Comparison of ENCODE assay signal across 8 cellular contexts in genomic region chr1:21607549-21608529, GRCh38.
DNase-seq lines count a peak whose midpoint lies in the region; ATAC-seq and TF ChIP-seq lines count a peak whose summit lies in the region.

No MANE protein-coding gene starts in this region.

- BruUV-seq in PC-3 (replicated peaks; lab: Mats Ljungman, UMichigan): no TSS peak

- H3K4me2 ChIP-seq in DOHH2 (ENCODE audit: low read length): peak overlapping the region; percentile 61
- H3K4me2 ChIP-seq in PC-3 (ENCODE audit: low read length): no peak overlapping the region

- DNase-seq in HEK293T (ENCODE audit: extremely low spot score) (peak; percentile 100), PC-3 (peak; percentile 66), astrocyte of the spinal cord (ENCODE audit: low read depth, low spot score) (peak; percentile 65), iPS-NIHi11 (ENCODE audit: low spot score) (peak; percentile 100), NCI-H1092 treated with DMSO at 0.1 percent for 48 hours (lab: John Stamatoyannopoulos, UW) (no peak), NCI-H1105 (lab: John Stamatoyannopoulos, UW) (no peak)
- peak; percentile 13 to 59 (median 28) for DNase-seq in stimulated activated CD4-positive, alpha-beta T cell treated with anti-CD3 and anti-CD28 coated beads, Interleukin-1b, Interleukin-23, amount 100 ng/mL, for 24 hours (ENCODE audit: low read depth in 4 of 4, low spot score in 1 of 4)

- H3K9me3 ChIP-seq in DOHH2 (ENCODE audit: control insufficient read depth, insufficient read depth, low read length) (no peaks in the 10 kb centered on the region), PC-3 (ENCODE audit: low read length) (no peaks in the 10 kb centered on the region)

- H3K27me3 ChIP-seq in DOHH2 (ENCODE audit: control insufficient read depth, low read length): no peaks in the 10 kb centered on the region
- no peaks in the 10 kb centered on the region for H3K27me3 ChIP-seq in PC-3 (ENCODE audit: low read length)

- H3K4me3 ChIP-seq in DOHH2 (ENCODE audit: low read length) (peak overlapping the region; percentile 52), PC-3 (ENCODE audit: low read length) (no peak overlapping the region), astrocyte of the spinal cord (ENCODE audit: low read depth, low read length) (no peak overlapping the region)

- H3K27ac ChIP-seq in DOHH2 (ENCODE audit: low read depth, low read length) (no peak overlapping the region), PC-3 (ENCODE audit: low read length) (no peak overlapping the region)

- CTCF ChIA-PET in HEK293T (lab: Yijun Ruan, JAX) (interaction anchor here (0.6 kb wide), 1 partner anchor 51 kb away, joined by 4 read pairs; no protein-coding TSS in a partner anchor), PC-3 (lab: Charles Lee) (no interaction called here)

- H3K4me1 ChIP-seq in DOHH2 (ENCODE audit: control insufficient read depth, low read length) (peaks cover 12% of the 10 kb centered on the region), PC-3 (ENCODE audit: insufficient read depth, low read length) (no peaks in the 10 kb centered on the region)

- in situ Hi-C loops in astrocyte of the spinal cord (cut with HindIII; ENCODE audit: low sequenced_read_pairs): no loop called here

- H3K36me3 ChIP-seq in DOHH2 (ENCODE audit: control insufficient read depth, low read length): no peaks in the 10 kb centered on the region
- no peaks in the 10 kb centered on the region for H3K36me3 ChIP-seq in PC-3 (ENCODE audit: low read depth, low read length)

- TF ChIP-seq CTCF in DOHH2 (IDR thresholded peaks at IDR 0.05; ENCODE audit: low read depth, low read length, poor library complexity, severe bottlenecking): no peak
- TF ChIP-seq CTCF in PC-3 (conservative IDR thresholded peaks at IDR 0.05; ENCODE audit: low read depth, low read length): no peak
- TF ChIP-seq CTCF in astrocyte of the spinal cord (IDR thresholded peaks at IDR 0.05; ENCODE audit: low read depth, low read length): no peak

- intact Hi-C loops in PC-3 (cut with micrococcal nuclease): no loop called here

- H3F3A ChIP-seq in DOHH2 (ENCODE audit: control insufficient read depth, insufficient read depth): no peaks in the 10 kb centered on the region
- no peaks in the 10 kb centered on the region for H3F3A ChIP-seq in PC-3 (ENCODE audit: low read length, unreplicated experiment)

- H2AFZ ChIP-seq in PC-3 (ENCODE audit: low read length): no peak overlapping the region

- ATAC-seq in PC-3: peak; percentile 77

- H4K20me1 ChIP-seq in DOHH2 (ENCODE audit: control insufficient read depth, insufficient read depth, low read depth, low read length) (no peaks in the 10 kb centered on the region), PC-3 (ENCODE audit: low read length) (no peaks in the 10 kb centered on the region)

- POLR2A ChIA-PET in HEK293T (lab: Yijun Ruan, JAX): interaction anchor here (0.5 to 2.2 kb wide), 2 partner anchors 15 to 72 kb away, joined by 3 to 6 read pairs; no protein-coding TSS in a partner anchor
- POLR2A ChIA-PET in PC-3 (lab: Charles Lee; ENCODE audit: unreplicated experiment): no interaction called here

- H3K9me2 ChIP-seq in DOHH2 (replicated peaks; ENCODE audit: control insufficient read depth, low read length) (no peaks in the 10 kb centered on the region), PC-3 (replicated peaks; ENCODE audit: low read length) (no peaks in the 10 kb centered on the region)

- no peak overlapping the region for H3K9ac ChIP-seq in PC-3 (ENCODE audit: low read length)

- H3K79me2 ChIP-seq in DOHH2 (ENCODE audit: control insufficient read depth, low read length): no peaks in the 10 kb centered on the region
- H3K79me2 ChIP-seq in PC-3 (ENCODE audit: low read length): no peaks in the 10 kb centered on the region

TF ChIP-seq in HEK293T, 16 proteins besides CTCF, POLR2A, EP300 and RAD21:
- TF ChIP-seq NFRKB (IDR thresholded peaks at IDR 0.05) (no peak), PKNOX1 (IDR thresholded peaks at IDR 0.05) (peak; percentile 99)

Comparison
In these comparisons a context has a peak if more than half of its experiments do, and no peak if none do; other contexts are left out.
1. DNase-seq: peak in HEK293T (single experiment), PC-3 (single experiment), astrocyte of the spinal cord (single experiment), iPS-NIHi11 (single experiment) and stimulated activated CD4-positive, alpha-beta T cell treated with anti-CD3 and anti-CD28 coated beads, Interleukin-1b, Interleukin-23, amount 100 ng/mL, for 24 hours (4 of 4); none in NCI-H1092 treated with DMSO at 0.1 percent for 48 hours (single experiment) and NCI-H1105 (single experiment).